ENCODE assay signal across 26 cellular contexts in the genomic region with DNA sequence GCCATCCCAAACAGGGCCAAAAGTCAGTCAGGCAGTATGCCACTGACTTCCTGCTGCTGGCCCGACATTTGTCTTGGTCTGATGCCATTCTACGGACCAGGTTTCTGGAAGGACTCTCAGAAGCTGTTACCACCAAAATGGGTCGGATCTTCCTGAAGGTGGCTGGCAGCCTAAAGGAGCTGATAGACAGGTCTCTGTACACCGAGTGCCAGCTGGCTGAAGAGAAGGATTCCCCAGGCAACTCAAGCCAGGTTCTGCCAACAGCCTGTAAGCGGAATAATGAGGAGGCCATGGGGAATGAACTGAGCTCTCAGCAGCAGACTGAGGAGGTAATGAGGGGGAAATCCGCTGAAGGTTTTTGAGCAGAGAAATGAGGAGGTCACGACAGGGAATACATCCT.
A peak's percentile ranks its signal among the peaks of the same experiment; 100 is the strongest.
DNase-seq lines count a peak whose midpoint lies in the region; ATAC-seq and TF ChIP-seq lines count a peak whose summit lies in the region.
"Had no signal": no experiment of that assay in that cellular context is flagged by ENCODE, and none has a peak within 500 bp of the region (broad histone marks: within the 10 kb centered on the region; RNA-seq: fewer than 3 reads in every experiment).

No MANE protein-coding gene starts in this region.

- ATAC-seq in Right ventricle myocardium superior (ENCODE audit: poor library complexity) (peak; percentile 51), Right ventricle myocardium inferior (no peak), HG02763 (IDR thresholded peaks at IDR 0.05; ENCODE audit: unreplicated experiment) (no peak)
- ATAC-seq: GM12878, PC-3 had no signal

- H3K27me3 ChIP-seq in stomach: peaks cover 0 to 20% (median 0%) of the 10 kb centered on the region in 3 donors
- H3K27me3 ChIP-seq: SJSA1 had no signal

- 68 to 86% (median 82%) methylated on average over 7 of the region's 7 CpGs for WGBS in stomach, 5 donors

- TF ChIP-seq EP300 in stomach (IDR thresholded peaks at IDR 0.05): no peak

- TF ChIP-seq POLR2A in stomach (IDR thresholded peaks at IDR 0.05): no peak

- intact Hi-C loops in Right ventricle myocardium superior (cut with DNase I) (loop anchor here (5.0 to 10.0 kb wide), 2 partner anchors 393 to 990 kb away; no protein-coding TSS in a partner anchor), Right ventricle myocardium inferior (cut with DNase I) (loop anchor here (5.0 kb wide), 1 partner anchor 213 kb away; no protein-coding TSS in a partner anchor), stomach (cut with DNase I; ENCODE audit: low total_unique reads) (loop anchor here (5.0 kb wide), 1 partner anchor 393 kb away; no protein-coding TSS in a partner anchor)

- no peaks in the 10 kb centered on the region for H3K9me3 ChIP-seq in stomach
- H3K9me3 ChIP-seq: BLaER1, HAP-1, SJSA1 had no signal

- no peak for DNase-seq in Right ventricle myocardium superior
- DNase-seq in Right ventricle myocardium inferior (ENCODE audit: missing footprints): no peak
- DNase-seq in astrocyte of the hippocampus (ENCODE audit: low read depth, low spot score): peak; percentile 22
- peak; percentile 5 for DNase-seq in midbrain (lab: John Stamatoyannopoulos, UW)
- DNase-seq in coronary artery (ENCODE audit: low spot score): no peak
- DNase-seq in stomach: no peak
- DNase-seq: CD4-positive, CD25-positive, alpha-beta regulatory T cell; GDM1; GOT3; HFFc6; IMR-90; KG1; MM.1S; NCI-H1417; NCI-H1694; NCI-H2029 treated with DMSO at 0.1 percent for 48 hours; NCI-H2227 treated with DMSO at 0.1 percent for 48 hours; NCI-H510A treated with DMSO at 0.1 percent for 48 hours; NCI-H748 treated with DMSO at 0.1 percent for 48 hours; NK-92 treated with Interleukin-12 subunit alpha and Interleukin-12 subunit beta, amount 100 ng/mL, for 24 hours; PC-3 had no signal

- no peak overlapping the region for H3K4me3 ChIP-seq in coronary artery
- no peak overlapping the region for H3K4me3 ChIP-seq in stomach
- H3K4me3 ChIP-seq: BLaER1, GM12878, HAP-1, SJSA1 had no signal

- TF ChIP-seq CTCF in coronary artery (IDR thresholded peaks at IDR 0.05): no peak
- no peak for TF ChIP-seq CTCF in stomach (IDR thresholded peaks at IDR 0.05)

- no peaks in the 10 kb centered on the region for H3K4me1 ChIP-seq in stomach
- H3K4me1 ChIP-seq: BLaER1, HAP-1, SJSA1 had no signal

- H3K27ac ChIP-seq in coronary artery: no peak overlapping the region
- H3K27ac ChIP-seq in stomach: no peak overlapping the region
- H3K27ac ChIP-seq: BLaER1, SJSA1 had no signal

- no peaks in the 10 kb centered on the region for H3K36me3 ChIP-seq in stomach
- H3K36me3 ChIP-seq: BLaER1, HAP-1, SJSA1 had no signal

Comparison
In these comparisons a context has a peak if more than half of its experiments do, and no peak if none do; other contexts are left out.
1. DNase-seq: peak in astrocyte of the hippocampus (single experiment) and midbrain (single experiment); none in Right ventricle myocardium superior (single experiment), Right ventricle myocardium inferior (single experiment), coronary artery (single experiment) and stomach (single experiment).